24 cellular contexts compared by ENCODE assay signal in genomic region chr7:88075216-88075615, GRCh38.
"Had no signal": no experiment of that assay in that cellular context is flagged by ENCODE, and none has a peak within 500 bp of the region (broad histone marks: within the 10 kb centered on the region; RNA-seq: fewer than 3 reads in every experiment).

No MANE protein-coding gene starts in this region.

- H3K27me3 ChIP-seq: esophagus muscularis mucosa, gastrocnemius medialis, neutrophil, right lobe of liver, spleen, testis, transverse colon had no signal

- DNase-seq: effector memory CD8-positive, alpha-beta T cell; gastrocnemius medialis; immature natural killer cell; kidney; left cardiac atrium; left ventricle myocardium inferior; mesendoderm; naive thymus-derived CD4-positive, alpha-beta T cell; nephron progenitor cell; psoas muscle; retina; right lobe of liver; spleen; stimulated activated CD4-positive, alpha-beta T cell treated with anti-CD3 and anti-CD28 coated beads, Interleukin-15, amount 100 ng/mL, for 24 hours; stimulated activated CD4-positive, alpha-beta T cell treated with anti-CD3 and anti-CD28 coated beads, Interleukin-1b, Interleukin-23, amount 100 ng/mL, for 48 hours; stimulated activated CD4-positive, alpha-beta T cell treated with anti-CD3 and anti-CD28 coated beads, Interleukin-4, amount 100 ng/mL, for 4 hours; stimulated activated naive B cell treated with anti-CD40 and anti-IgM and Interleukin-4, amounts not matched to agents 10 μg/mL and 1 μg/mL and 100 μg/mL, for 72 hours; stimulated activated naive CD8-positive, alpha-beta T cell treated with anti-CD3 and anti-CD28 coated beads, Interleukin-15, amount 100 ng/mL, for 72 hours; testis; transverse colon had no signal

- H3K4me1 ChIP-seq: esophagus muscularis mucosa, gastrocnemius medialis, left ventricle myocardium inferior, psoas muscle, right lobe of liver, spleen, testis, transverse colon had no signal

- H3K27ac ChIP-seq: epithelial cell of prostate, esophagus muscularis mucosa, gastrocnemius medialis, left ventricle myocardium inferior, neutrophil, psoas muscle, right lobe of liver, spleen, testis, transverse colon had no signal

- H3K4me3 ChIP-seq: esophagus muscularis mucosa, gastrocnemius medialis, left ventricle myocardium inferior, lung, psoas muscle, right lobe of liver, spleen, testis, transverse colon had no signal

- H3K36me3 ChIP-seq: esophagus muscularis mucosa, gastrocnemius medialis, left ventricle myocardium inferior, neutrophil, right lobe of liver, spleen, transverse colon had no signal

- H3K9me3 ChIP-seq: esophagus muscularis mucosa, gastrocnemius medialis, left ventricle myocardium inferior, neutrophil, psoas muscle, right lobe of liver, spleen, testis, transverse colon had no signal
